1 cellular context compared by ENCODE assay signal in genomic region chr6:43757966-43758616, GRCh38.
TF ChIP-seq lines count a peak whose summit lies in the region.

No MANE protein-coding gene starts in this region.

TF ChIP-seq in GM23338, 12 proteins besides CTCF, POLR2A, EP300 and RAD21 (continued from another document):
- no peak for TF ChIP-seq ZNF462 (CRISPR knock-in tag; IDR thresholded peaks at IDR 0.05)
- no peak for TF ChIP-seq CREB1 (CRISPR knock-in tag; IDR thresholded peaks at IDR 0.05; ENCODE audit: low read depth)
